Comparison of ENCODE assay signal across 8 cellular contexts in the genomic region with DNA sequence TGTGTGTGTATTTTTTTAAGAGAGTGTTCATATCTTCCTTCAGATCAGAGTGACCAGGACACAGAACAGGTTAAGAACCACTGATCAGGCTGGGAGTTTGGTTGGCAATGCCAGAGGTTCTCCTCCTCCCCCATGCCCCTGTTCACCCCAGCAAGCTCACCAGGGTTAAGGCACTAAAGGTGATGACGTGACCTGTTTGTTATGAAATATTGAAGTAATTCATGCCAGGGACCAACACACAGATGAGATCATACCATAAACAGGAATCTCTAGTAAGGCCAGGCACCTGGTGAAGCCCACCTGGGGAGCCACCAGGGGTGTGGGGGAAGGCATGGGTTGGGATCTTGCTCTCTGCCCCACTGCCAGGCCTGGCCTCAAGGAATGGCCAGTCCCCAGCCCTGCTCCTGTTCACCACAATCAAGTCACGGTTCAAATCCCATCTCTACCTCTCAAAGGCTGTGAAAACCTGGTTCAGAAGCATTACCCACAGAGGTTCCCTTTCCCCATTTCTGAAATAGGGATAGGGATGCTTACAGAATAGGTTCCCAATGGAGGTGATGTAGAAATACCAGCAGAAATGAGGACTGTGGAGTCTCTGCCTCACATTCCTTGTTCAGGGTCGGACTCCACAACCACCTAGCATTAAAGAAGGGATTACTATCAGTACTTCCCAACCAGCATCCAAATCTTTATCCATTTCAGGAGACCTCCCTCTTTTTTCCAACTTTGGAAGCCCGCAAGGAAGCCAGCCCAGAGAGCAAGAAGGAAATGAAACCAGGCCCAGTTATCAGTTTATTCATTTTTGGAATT. TPM values are rescaled to one million over a fixed set of nuclear protein-coding genes. Genes with fewer than 3 reads are reported as not detected.
DNase-seq lines count a peak whose midpoint lies in the region; ATAC-seq and TF ChIP-seq lines count a peak whose summit lies in the region.

No MANE protein-coding gene starts in this region.

- H3K4me1 Mint-ChIP-seq in progenitor cell of endocrine pancreas (ENCODE audit: low read depth) = peaks cover 55% of the 10 kb centered on the region
- peaks cover 36 to 52% of the 10 kb centered on the region in 2 donors for H3K4me1 Mint-ChIP-seq in immature natural killer cell

- H3K9me3 Mint-ChIP-seq in progenitor cell of endocrine pancreas (ENCODE audit: low read depth) (no peaks in the 10 kb centered on the region), immature natural killer cell (no peaks in the 10 kb centered on the region)

- WGBS in esophagus, 2 donors = 61 to 69% methylated on average over 4 of the region's 4 CpGs

- H3K9me3 ChIP-seq in Peyer's patch = no peaks in the 10 kb centered on the region
- no peaks in the 10 kb centered on the region for H3K9me3 ChIP-seq in esophagus (ENCODE audit: control insufficient read depth in 2 of 2, insufficient read depth in 1 of 2, low read depth in 1 of 2, low read length in 1 of 2)

- H3K36me3 Mint-ChIP-seq in progenitor cell of endocrine pancreas (ENCODE audit: insufficient read depth) = peaks cover 16% of the 10 kb centered on the region
- H3K36me3 Mint-ChIP-seq in immature natural killer cell = no peaks in the 10 kb centered on the region

- H3K4me1 ChIP-seq in Peyer's patch (peaks cover 0 to 55% (median 26%) of the 10 kb centered on the region in 4 donors), esophagus (ENCODE audit: control insufficient read depth in 2 of 2, insufficient read depth in 2 of 2, low read length in 1 of 2) (peaks cover 4 to 16% of the 10 kb centered on the region in 2 donors)

- peak; percentile 40 for TF ChIP-seq POLR2A in GM19099 (IDR thresholded peaks at IDR 0.05; ENCODE audit: extremely low read depth, insufficient read length, low read depth)
- TF ChIP-seq POLR2A in Peyer's patch (IDR thresholded peaks at IDR 0.05) = peak; percentile 14 to 58

- TF ChIP-seq CTCF in Peyer's patch (IDR thresholded peaks at IDR 0.05) = no peak
- TF ChIP-seq CTCF in progenitor cell of endocrine pancreas (IDR thresholded peaks at IDR 0.05; ENCODE audit: unreplicated experiment) = no peak

- H3K27ac ChIP-seq in Peyer's patch (peak overlapping the region; percentile 94 to 98 (median 98)), esophagus (ENCODE audit: low read depth in 2 of 2, low read length in 1 of 2) (peak overlapping the region; percentile 86 to 90)

- no peak for ATAC-seq in GM19463 (IDR thresholded peaks at IDR 0.05; ENCODE audit: unreplicated experiment)

- H3K4me3 ChIP-seq in Peyer's patch (peak overlapping the region; percentile 81 to 92 (median 84)), esophagus (ENCODE audit: low read depth in 1 of 2, low read length in 2 of 2) (peak overlapping the region in 1 of 2 donors; percentile 61)

- H3K4me3 Mint-ChIP-seq in progenitor cell of endocrine pancreas (ENCODE audit: low read depth) (peak overlapping the region; percentile 96), immature natural killer cell (peak overlapping the region in 2 of 5 donors; percentile 29 to 38)

- H3K27ac Mint-ChIP-seq in progenitor cell of endocrine pancreas (peak overlapping the region; percentile 100), immature natural killer cell (no peak overlapping the region)

- H3K27me3 ChIP-seq in Peyer's patch (no peaks in the 10 kb centered on the region), esophagus (ENCODE audit: control insufficient read depth in 1 of 2, insufficient read depth in 2 of 2, low read length in 2 of 2) (no peaks in the 10 kb centered on the region)

- DNase-seq in Peyer's patch (peak in 1 of 3 donors; percentile 63), progenitor cell of endocrine pancreas (ENCODE audit: low spot score, unreplicated experiment) (no peak), immature natural killer cell (no peak), T-helper 9 cell (no peak)
- DNase-seq in stimulated activated CD4-positive, alpha-beta T cell treated with anti-CD3 and anti-CD28 coated beads, Interleukin-4, amount 100 ng/mL, for 24 hours = no peak

- H3K27me3 Mint-ChIP-seq in progenitor cell of endocrine pancreas (no peaks in the 10 kb centered on the region), immature natural killer cell (ENCODE audit: low read depth in 3 of 3) (peaks cover 14 to 18% (median 17%) of the 10 kb centered on the region in 3 donors)

- no peaks in the 10 kb centered on the region for H3K36me3 ChIP-seq in Peyer's patch
- no peaks in the 10 kb centered on the region for H3K36me3 ChIP-seq in esophagus (ENCODE audit: control insufficient read depth in 2 of 2, insufficient read depth in 2 of 2, low read length in 1 of 2)

RNA-seq across cellular contexts. Expression of a gene that starts 2.4 kb away (rescaled TPM):
- total RNA-seq in Peyer's patch (100 to 1,000 TPM; 121 to 224 (median 167) TPM), progenitor cell of endocrine pancreas (420 and 434 TPM in 2 replicates)
- polyA plus RNA-seq in esophagus (10 to 100 TPM; 24.4 to 44.2 TPM), immature natural killer cell (1 to 10 TPM in 1 of 3 donors, under 1 TPM in 1, not detected in 1; 0.28 to 2.5 TPM)

RNA-seq across cellular contexts. Expression of a gene that starts 25.8 kb away (rescaled TPM):
- 10 to 100 TPM in 3 of 4 donors, 1 to 10 TPM in 1; 6.8 to 16.4 (median 13.6) TPM for total RNA-seq in Peyer's patch
- 1 to 10 TPM; 5.4 to 7.4 TPM for polyA plus RNA-seq in esophagus
- 7.8 and 9.7 TPM in 2 replicates for total RNA-seq in progenitor cell of endocrine pancreas
- polyA plus RNA-seq in immature natural killer cell = 1 to 10 TPM in 2 of 3 donors, under 1 TPM in 1; 0.28 to 1.3 (median 1.2) TPM
